18 cellular contexts compared by ENCODE assay signal in genomic region chr11:69953356-69953755, GRCh38.
A peak's percentile ranks its signal among the peaks of the same experiment; 100 is the strongest.
DNase-seq lines count a peak whose midpoint lies in the region; ATAC-seq and TF ChIP-seq lines count a peak whose summit lies in the region.
"Had no signal": no experiment of that assay in that cellular context is flagged by ENCODE, and none has a peak within 500 bp of the region (broad histone marks: within the 10 kb centered on the region; RNA-seq: fewer than 3 reads in every experiment).

No MANE protein-coding gene starts in this region.

- no peak overlapping the region for H3K4me2 ChIP-seq in IMR-90 (ENCODE audit: low read depth, low read length)
- H3K4me2 ChIP-seq: GM23338 had no signal

- H2BK5ac ChIP-seq in IMR-90 (ENCODE audit: low read depth, low read length, poor library complexity, severe bottlenecking) = no peak overlapping the region

- peaks cover 3% of the 10 kb centered on the region for H3K27me3 Mint-ChIP-seq in chondrocyte (ENCODE audit: low read depth)
- H3K27me3 Mint-ChIP-seq in progenitor cell of endocrine pancreas = peaks cover 39% of the 10 kb centered on the region

- peak overlapping the region; percentile 81 for H2BK120ac ChIP-seq in IMR-90 (ENCODE audit: low read depth, low read length)

- H3K18ac ChIP-seq in IMR-90 (ENCODE audit: low read depth, low read length) = no peak overlapping the region

- peaks cover 32% of the 10 kb centered on the region for H3K9me1 ChIP-seq in IMR-90 (ENCODE audit: insufficient read depth, low read length)

- POLR2A ChIA-PET in IMR-90 (lab: Charles Lee; ENCODE audit: unreplicated experiment) = no interaction called here

- no peak for TF ChIP-seq POLR2A in IMR-90 (IDR thresholded peaks at IDR 0.05; ENCODE audit: low read depth, low read length)

- no peaks in the 10 kb centered on the region for H3K27me3 ChIP-seq in IMR-90 (ENCODE audit: control insufficient read depth, insufficient read depth, low read length)

- H2AFZ ChIP-seq in IMR-90 (replicated peaks; ENCODE audit: low read length, poor library complexity) = peak overlapping the region; percentile 15
- H2AFZ ChIP-seq: GM23338 had no signal

- H3K23ac ChIP-seq in IMR-90 (ENCODE audit: low read depth, low read length) = no peak overlapping the region

- intact Hi-C loops in IMR-90 (cut with micrococcal nuclease) = no loop called here
- intact Hi-C loops in mucosa of descending colon (cut with DNase I, micrococcal nuclease) = no loop called here

- H2BK20ac ChIP-seq in IMR-90 (ENCODE audit: low read depth, low read length) = peak overlapping the region; percentile 9

- no peaks in the 10 kb centered on the region for H3K36me3 ChIP-seq in IMR-90 (ENCODE audit: control insufficient read depth, insufficient read depth, low read length)
- H3K36me3 ChIP-seq in mucosa of descending colon (ENCODE audit: low read depth) = no peaks in the 10 kb centered on the region

- H3K4me1 ChIP-seq in IMR-90 (ENCODE audit: control insufficient read depth, insufficient read depth, low read length) = peaks cover 32% of the 10 kb centered on the region
- peaks cover 5% of the 10 kb centered on the region for H3K4me1 ChIP-seq in mucosa of descending colon (ENCODE audit: low read depth)

- H3K9me3 Mint-ChIP-seq in chondrocyte (ENCODE audit: low read depth) (no peaks in the 10 kb centered on the region), progenitor cell of endocrine pancreas (ENCODE audit: low read depth) (no peaks in the 10 kb centered on the region)

- DNase-seq in IMR-90 (no peak), chondrocyte (ENCODE audit: low spot score) (peak; percentile 56), mucosa of descending colon (peak in 2 of 3 donors; percentile 9 to 30), progenitor cell of endocrine pancreas (ENCODE audit: low spot score, unreplicated experiment) (no peak), NCI-H1105 (lab: John Stamatoyannopoulos, UW) (no peak), NOMO-1 treated with dmso at 0.1 percent for 144 hours (lab: John Stamatoyannopoulos, UW; ENCODE audit: unreplicated experiment) (no peak)
- DNase-seq: ACHN; CD4-positive, alpha-beta T cell; DMS79; GDM1; H7 had no signal

- no peaks in the 10 kb centered on the region for H4K20me1 ChIP-seq in IMR-90 (ENCODE audit: insufficient read depth, low read length)

- H2BK15ac ChIP-seq in IMR-90 (ENCODE audit: low read depth, low read length) = no peak overlapping the region

- peak overlapping the region; percentile 73; the same call in 1 of the 2 replicates for H3K4ac ChIP-seq in IMR-90 (ENCODE audit: low read depth, low read length)

- H3K4me3 ChIP-seq in IMR-90 (ENCODE audit: insufficient read depth, low read depth, low read length) = no peak overlapping the region
- no peak overlapping the region for H3K4me3 ChIP-seq in mucosa of descending colon
- H3K4me3 ChIP-seq: GM23338, K562 had no signal

- H3K9ac ChIP-seq in IMR-90 (ENCODE audit: low read depth, low read length) = no peak overlapping the region

- H3K27ac ChIP-seq in IMR-90 (ENCODE audit: insufficient read depth, low read length) = no peak overlapping the region
- H3K27ac ChIP-seq: C4-2B, HL-60 had no signal

- TF ChIP-seq CTCF in IMR-90 (conservative IDR thresholded peaks at IDR 0.05; ENCODE audit: low read depth, low read length) (no peak), chondrocyte (IDR thresholded peaks at IDR 0.05) (no peak), mucosa of descending colon (IDR thresholded peaks at IDR 0.05) (no peak), progenitor cell of endocrine pancreas (IDR thresholded peaks at IDR 0.05; ENCODE audit: unreplicated experiment) (no peak)

- H3K9me3 ChIP-seq in IMR-90 (ENCODE audit: control insufficient read depth, insufficient read depth, low read length) (no peaks in the 10 kb centered on the region), mucosa of descending colon (no peaks in the 10 kb centered on the region)
- H3K9me3 ChIP-seq: Caco-2 had no signal

- H2AK9ac ChIP-seq in IMR-90 (replicated peaks; ENCODE audit: low read depth, low read length, poor library complexity) = no peak overlapping the region

- H4K91ac ChIP-seq in IMR-90 (ENCODE audit: insufficient read depth, low read depth, low read length) = peak overlapping the region; percentile 44

- peak overlapping the region; percentile 81; the same call in 1 of the 2 replicates for H2AK5ac ChIP-seq in IMR-90 (ENCODE audit: low read depth, low read length)

- ATAC-seq in IMR-90 (ENCODE audit: low read depth) = no peak
- no peak for ATAC-seq in mucosa of descending colon
- ATAC-seq in GM18907 (IDR thresholded peaks at IDR 0.05; ENCODE audit: unreplicated experiment) = no peak
- ATAC-seq in HG02759 (IDR thresholded peaks at IDR 0.05; ENCODE audit: unreplicated experiment) = no peak
- ATAC-seq: GM23338, K562 had no signal

- H3K27ac Mint-ChIP-seq in chondrocyte (ENCODE audit: unreplicated experiment) (no peak overlapping the region), progenitor cell of endocrine pancreas (peak overlapping the region; percentile 18)
- H3K27ac Mint-ChIP-seq: CD4-positive, alpha-beta T cell; GM23338 had no signal

- H3K4me3 Mint-ChIP-seq in chondrocyte (ENCODE audit: unreplicated experiment) (no peak overlapping the region), progenitor cell of endocrine pancreas (ENCODE audit: low read depth) (no peak overlapping the region)
- H3K4me3 Mint-ChIP-seq: CD4-positive, alpha-beta T cell; GM23338 had no signal

- in situ Hi-C loops in IMR-90 (cut with MboI; ENCODE audit: low sequenced_read_pairs) = no loop called here

- no peak overlapping the region; a peak in 1 of 4 replicates for H4K8ac ChIP-seq in IMR-90 (ENCODE audit: low read depth in 2 of 2, low read length in 2 of 2)

- CTCF ChIA-PET in IMR-90 (lab: Yijun Ruan, JAX) = no interaction called here

- TF ChIP-seq RAD21 in IMR-90 (IDR thresholded peaks at IDR 0.05; ENCODE audit: low read length) = no peak

- no peaks in the 10 kb centered on the region for H3K36me3 Mint-ChIP-seq in chondrocyte (ENCODE audit: low read depth)
- H3K36me3 Mint-ChIP-seq in progenitor cell of endocrine pancreas (ENCODE audit: insufficient read depth) = no peaks in the 10 kb centered on the region

- 94% methylated on average over 6 of the region's 9 CpGs; no CpG with 5 or more reads in 1 of the 2 experiments for WGBS in IMR-90 (ENCODE audit: extremely low coverage in 2 of 2, insufficient read length in 1 of 2), 2 experiments

- no peak overlapping the region for H3K56ac ChIP-seq in IMR-90 (ENCODE audit: extremely low read depth, insufficient read depth, low read length)

- dilution Hi-C loops in IMR-90 (cut with HindIII; ENCODE audit: low sequenced_read_pairs, unreplicated experiment) = no loop called here

- no peak overlapping the region for H4K5ac ChIP-seq in IMR-90 (ENCODE audit: low read depth, low read length)

- 0 out of 4 replicates have a peak, but pooled peaks cover 0 to under 1% of the 10 kb centered on the region in 2 experiments for H3K79me1 ChIP-seq in IMR-90 (ENCODE audit: low read depth in 1 of 2, low read length in 2 of 2)

- H3K14ac ChIP-seq in IMR-90 (replicated peaks; ENCODE audit: low read depth, low read length) = no peak overlapping the region

- H3K4me1 Mint-ChIP-seq in chondrocyte (ENCODE audit: low read depth) (peaks cover 31% of the 10 kb centered on the region), progenitor cell of endocrine pancreas (ENCODE audit: low read depth) (peaks cover 9% of the 10 kb centered on the region)

- no TSS peak for BruUV-seq in IMR-90 (replicated peaks; lab: Mats Ljungman, UMichigan)

TF ChIP-seq in IMR-90, 13 proteins besides CTCF, POLR2A, EP300 and RAD21:
- TF ChIP-seq MAFK (IDR thresholded peaks at IDR 0.05; ENCODE audit: low read depth, low read length) (no peak), USF2 (IDR thresholded peaks at IDR 0.05; ENCODE audit: low read depth, low read length) (no peak), MXI1 (IDR thresholded peaks at IDR 0.05; ENCODE audit: borderline replicate concordance, low read depth, low read length) (no peak), RFX5 (IDR thresholded peaks at IDR 0.05; ENCODE audit: low read depth, low read length) (no peak), FOS (IDR thresholded peaks at IDR 0.05; ENCODE audit: low read depth, low read length) (no peak), RCOR1 (IDR thresholded peaks at IDR 0.05; ENCODE audit: insufficient replicate concordance, low read length) (no peak), BHLHE40 (IDR thresholded peaks at IDR 0.05; ENCODE audit: low read depth, low read length) (no peak)

Comparison
In these comparisons a context has a peak if more than half of its experiments do, and no peak if none do; other contexts are left out.
1. DNase-seq: peak in chondrocyte (single experiment) and mucosa of descending colon (2 of 3); none in IMR-90 (single experiment), progenitor cell of endocrine pancreas (single experiment), NCI-H1105 (single experiment) and NOMO-1 treated with dmso at 0.1 percent for 144 hours (single experiment).